In genomic region chr21:31929548-31929947, GRCh38 we compare ENCODE assay signal across 1 cellular context.
A peak's percentile ranks its signal among the peaks of the same experiment; 100 is the strongest.
TF ChIP-seq lines count a peak whose summit lies in the region.

No MANE protein-coding gene starts in this region.

TF ChIP-seq in HepG2, 621 proteins besides CTCF, POLR2A, EP300 and RAD21 (continued from another document and continues in another):
- TF ChIP-seq PRDM4 (CRISPR knock-in tag; IDR thresholded peaks at IDR 0.05; ENCODE audit: borderline replicate concordance) (no peak), ZNF101 (CRISPR knock-in tag; IDR thresholded peaks at IDR 0.05; ENCODE audit: borderline replicate concordance, low read depth) (no peak), TAF1 (CRISPR knock-in tag; IDR thresholded peaks at IDR 0.05) (no peak; the same call in 1 of the 2 replicates), ZNF850 (CRISPR knock-in tag; conservative IDR thresholded peaks at IDR 0.05) (no peak), NFAT5 (CRISPR knock-in tag; IDR thresholded peaks at IDR 0.05) (no peak), U2AF2 (IDR thresholded peaks at IDR 0.05; ENCODE audit: low read depth, low read length) (no peak), ZNF446 (CRISPR knock-in tag; IDR thresholded peaks at IDR 0.05) (no peak), RCOR2 (CRISPR knock-in tag; IDR thresholded peaks at IDR 0.05) (peak; percentile 86), THYN1 (CRISPR knock-in tag; IDR thresholded peaks at IDR 0.05; ENCODE audit: borderline replicate concordance, low read depth) (no peak), ZNF235 (CRISPR knock-in tag; IDR thresholded peaks at IDR 0.05; ENCODE audit: borderline replicate concordance) (no peak), IKZF1 (IDR thresholded peaks at IDR 0.05) (no peak), KDM1A (CRISPR knock-in tag; IDR thresholded peaks at IDR 0.05) (0 out of 2 replicates have a peak, but pooled peaks have one; percentile 62), HMG20B (CRISPR knock-in tag; conservative IDR thresholded peaks at IDR 0.05) (no peak), HNF4A (CRISPR knock-in tag; IDR thresholded peaks at IDR 0.05) (peak; percentile 80), ZNF274 (CRISPR knock-in tag; IDR thresholded peaks at IDR 0.05) (no peak), MNT (IDR thresholded peaks at IDR 0.05) (no peak), NR1H2 (CRISPR knock-in tag; IDR thresholded peaks at IDR 0.05; ENCODE audit: borderline replicate concordance, low read depth) (no peak), PPARG (CRISPR knock-in tag; conservative IDR thresholded peaks at IDR 0.05) (peak; percentile 98), PAX8 (CRISPR knock-in tag; IDR thresholded peaks at IDR 0.05; ENCODE audit: borderline replicate concordance) (no peak), ZBTB40 (IDR thresholded peaks at IDR 0.05) (no peak), ZBTB40 (CRISPR knock-in tag; IDR thresholded peaks at IDR 0.05) (peak; percentile 30; the same call in 1 of the 2 replicates), HOXA3 (CRISPR knock-in tag; IDR thresholded peaks at IDR 0.05) (peak; percentile 70; the same call in 1 of the 2 replicates), THAP11 (CRISPR knock-in tag; IDR thresholded peaks at IDR 0.05) (peak; percentile 62), GTF2F1 (IDR thresholded peaks at IDR 0.05; ENCODE audit: low read length) (no peak), HMGXB4 (CRISPR knock-in tag; IDR thresholded peaks at IDR 0.05; ENCODE audit: borderline replicate concordance in 1 of 2, low read depth in 1 of 2) (no peak), ZNF546 (CRISPR knock-in tag; conservative IDR thresholded peaks at IDR 0.05) (no peak), TBL1XR1 (IDR thresholded peaks at IDR 0.05; ENCODE audit: borderline replicate concordance, low read length, partially characterized antibody) (peak; percentile 44), ZNF362 (CRISPR knock-in tag; IDR thresholded peaks at IDR 0.05; ENCODE audit: borderline replicate concordance) (no peak), ZNF644 (CRISPR knock-in tag; IDR thresholded peaks at IDR 0.05; ENCODE audit: low read depth) (peak; percentile 86), DRAP1 (CRISPR knock-in tag; IDR thresholded peaks at IDR 0.05) (0 out of 2 replicates have a peak, but pooled peaks have one; percentile 27), DPF2 (CRISPR knock-in tag; IDR thresholded peaks at IDR 0.05; ENCODE audit: borderline replicate concordance, low read depth) (peak; percentile 85), TCF7 (IDR thresholded peaks at IDR 0.05; ENCODE audit: low read depth) (peak; percentile 98), CBFB (CRISPR knock-in tag; IDR thresholded peaks at IDR 0.05) (no peak)
